ENCODE assay signal across 1 cellular context in the genomic region with DNA sequence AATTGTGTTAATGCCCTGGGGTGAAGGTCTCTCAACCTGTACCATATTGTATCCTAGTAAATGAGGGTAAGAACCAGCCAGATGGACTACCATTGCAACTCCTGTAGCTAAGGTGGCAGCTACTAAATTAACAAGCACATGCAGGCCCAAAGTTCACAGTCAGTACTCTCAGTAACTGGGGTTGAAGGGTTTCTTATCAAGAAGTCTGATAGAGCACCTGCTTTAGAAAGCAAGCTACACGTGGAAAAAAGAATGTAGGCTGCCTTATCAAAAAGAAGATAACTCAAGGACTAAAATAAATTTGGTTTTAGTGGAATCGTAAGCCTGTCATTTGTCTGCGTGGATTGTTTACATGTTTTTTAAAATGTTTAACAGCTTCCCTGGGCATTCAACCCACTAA.
TF ChIP-seq lines count a peak whose summit lies in the region.

No MANE protein-coding gene starts in this region.

TF ChIP-seq in K562, 482 proteins besides CTCF, POLR2A, EP300 and RAD21:
- TF ChIP-seq NFIX (CRISPR knock-in tag; IDR thresholded peaks at IDR 0.05; ENCODE audit: low read depth) (no peak), MNT (conservative IDR thresholded peaks at IDR 0.05) (peak; percentile 33 to 65; a peak in 1 of 4 replicates), DIDO1 (tag; IDR thresholded peaks at IDR 0.05; ENCODE audit: low read depth) (no peak), ARID1B (IDR thresholded peaks at IDR 0.05) (peak; percentile 43; the same call in 1 of the 2 replicates), TAL1 (IDR thresholded peaks at IDR 0.05) (peak; percentile 18; the same call in 1 of the 2 replicates), HNRNPLL (IDR thresholded peaks at IDR 0.05; ENCODE audit: low read depth, low read length, poor library complexity, severe bottlenecking) (no peak), MYNN (IDR thresholded peaks at IDR 0.05) (no peak), MYNN (CRISPR knock-in tag; IDR thresholded peaks at IDR 0.05) (no peak), SRF (CRISPR knock-in tag; IDR thresholded peaks at IDR 0.05) (no peak), MYC (IDR thresholded peaks at IDR 0.05; ENCODE audit: low read depth, low read length) (peak; percentile 56; the same call in 1 of the 2 replicates), MYC (CRISPR knock-in tag; IDR thresholded peaks at IDR 0.05; ENCODE audit: borderline replicate concordance, low read depth) (no peak), ZFX (CRISPR knock-in tag; IDR thresholded peaks at IDR 0.05) (peak; percentile 46), ZFP1 (CRISPR knock-in tag; IDR thresholded peaks at IDR 0.05) (no peak), ZNF707 (CRISPR knock-in tag; conservative IDR thresholded peaks at IDR 0.05) (no peak), CBFA2T3 (IDR thresholded peaks at IDR 0.05) (peak; percentile 73), TCF3 (CRISPR knock-in tag; IDR thresholded peaks at IDR 0.05) (peak; percentile 47), ADNP (tag; IDR thresholded peaks at IDR 0.05) (0 out of 2 replicates have a peak, but pooled peaks have one; percentile 24), NFXL1 (CRISPR knock-in tag; IDR thresholded peaks at IDR 0.05) (no peak), CCNT2 (IDR thresholded peaks at IDR 0.05; ENCODE audit: borderline replicate concordance, extremely low read depth, insufficient read length, low read depth, low read length) (no peak), MTF1 (CRISPR knock-in tag; IDR thresholded peaks at IDR 0.05; ENCODE audit: borderline replicate concordance) (no peak), GMEB1 (CRISPR knock-in tag; IDR thresholded peaks at IDR 0.05) (no peak), FOXJ3 (CRISPR knock-in tag; IDR thresholded peaks at IDR 0.05) (no peak), NFATC3 (IDR thresholded peaks at IDR 0.05) (no peak), HMBOX1 (IDR thresholded peaks at IDR 0.05) (peak; percentile 17; the same call in 1 of the 2 replicates), TGIF2 (CRISPR knock-in tag; IDR thresholded peaks at IDR 0.05) (no peak), DPF2 (IDR thresholded peaks at IDR 0.05) (peak; percentile 45), MEF2A (IDR thresholded peaks at IDR 0.05; ENCODE audit: control insufficient read depth, low read depth, low read length) (0 out of 2 replicates have a peak, but pooled peaks have one; percentile 49), TEAD4 (IDR thresholded peaks at IDR 0.05; ENCODE audit: low read length) (peak; percentile 61), TEAD4 (CRISPR knock-in tag; IDR thresholded peaks at IDR 0.05; ENCODE audit: borderline replicate concordance) (no peak), TOE1 (IDR thresholded peaks at IDR 0.05; ENCODE audit: borderline replicate concordance) (no peak), TOE1 (CRISPR knock-in tag; IDR thresholded peaks at IDR 0.05; ENCODE audit: borderline replicate concordance, low read depth) (no peak), BCL6 (CRISPR knock-in tag; IDR thresholded peaks at IDR 0.05) (no peak), BHLHE40 (IDR thresholded peaks at IDR 0.05; ENCODE audit: low read length) (peak; percentile 52; the same call in 1 of the 2 replicates), POLR2AphosphoS5 (IDR thresholded peaks at IDR 0.05; ENCODE audit: control insufficient read depth, insufficient read depth, low read depth, low read length) (no peak), ZC3H4 (CRISPR knock-in tag; IDR thresholded peaks at IDR 0.05; ENCODE audit: borderline replicate concordance) (no peak), ZNF609 (CRISPR knock-in tag; IDR thresholded peaks at IDR 0.05; ENCODE audit: borderline replicate concordance) (no peak)
- TF ChIP-seq, protein P1, sequence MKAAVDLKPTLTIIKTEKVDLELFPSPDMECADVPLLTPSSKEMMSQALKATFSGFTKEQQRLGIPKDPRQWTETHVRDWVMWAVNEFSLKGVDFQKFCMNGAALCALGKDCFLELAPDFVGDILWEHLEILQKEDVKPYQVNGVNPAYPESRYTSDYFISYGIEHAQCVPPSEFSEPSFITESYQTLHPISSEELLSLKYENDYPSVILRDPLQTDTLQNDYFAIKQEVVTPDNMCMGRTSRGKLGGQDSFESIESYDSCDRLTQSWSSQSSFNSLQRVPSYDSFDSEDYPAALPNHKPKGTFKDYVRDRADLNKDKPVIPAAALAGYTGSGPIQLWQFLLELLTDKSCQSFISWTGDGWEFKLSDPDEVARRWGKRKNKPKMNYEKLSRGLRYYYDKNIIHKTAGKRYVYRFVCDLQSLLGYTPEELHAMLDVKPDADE (conservative IDR thresholded peaks at IDR 0.05; ENCODE audit: control insufficient read depth, low read depth, low read length) = no peak
- TF ChIP-seq, protein P2, sequence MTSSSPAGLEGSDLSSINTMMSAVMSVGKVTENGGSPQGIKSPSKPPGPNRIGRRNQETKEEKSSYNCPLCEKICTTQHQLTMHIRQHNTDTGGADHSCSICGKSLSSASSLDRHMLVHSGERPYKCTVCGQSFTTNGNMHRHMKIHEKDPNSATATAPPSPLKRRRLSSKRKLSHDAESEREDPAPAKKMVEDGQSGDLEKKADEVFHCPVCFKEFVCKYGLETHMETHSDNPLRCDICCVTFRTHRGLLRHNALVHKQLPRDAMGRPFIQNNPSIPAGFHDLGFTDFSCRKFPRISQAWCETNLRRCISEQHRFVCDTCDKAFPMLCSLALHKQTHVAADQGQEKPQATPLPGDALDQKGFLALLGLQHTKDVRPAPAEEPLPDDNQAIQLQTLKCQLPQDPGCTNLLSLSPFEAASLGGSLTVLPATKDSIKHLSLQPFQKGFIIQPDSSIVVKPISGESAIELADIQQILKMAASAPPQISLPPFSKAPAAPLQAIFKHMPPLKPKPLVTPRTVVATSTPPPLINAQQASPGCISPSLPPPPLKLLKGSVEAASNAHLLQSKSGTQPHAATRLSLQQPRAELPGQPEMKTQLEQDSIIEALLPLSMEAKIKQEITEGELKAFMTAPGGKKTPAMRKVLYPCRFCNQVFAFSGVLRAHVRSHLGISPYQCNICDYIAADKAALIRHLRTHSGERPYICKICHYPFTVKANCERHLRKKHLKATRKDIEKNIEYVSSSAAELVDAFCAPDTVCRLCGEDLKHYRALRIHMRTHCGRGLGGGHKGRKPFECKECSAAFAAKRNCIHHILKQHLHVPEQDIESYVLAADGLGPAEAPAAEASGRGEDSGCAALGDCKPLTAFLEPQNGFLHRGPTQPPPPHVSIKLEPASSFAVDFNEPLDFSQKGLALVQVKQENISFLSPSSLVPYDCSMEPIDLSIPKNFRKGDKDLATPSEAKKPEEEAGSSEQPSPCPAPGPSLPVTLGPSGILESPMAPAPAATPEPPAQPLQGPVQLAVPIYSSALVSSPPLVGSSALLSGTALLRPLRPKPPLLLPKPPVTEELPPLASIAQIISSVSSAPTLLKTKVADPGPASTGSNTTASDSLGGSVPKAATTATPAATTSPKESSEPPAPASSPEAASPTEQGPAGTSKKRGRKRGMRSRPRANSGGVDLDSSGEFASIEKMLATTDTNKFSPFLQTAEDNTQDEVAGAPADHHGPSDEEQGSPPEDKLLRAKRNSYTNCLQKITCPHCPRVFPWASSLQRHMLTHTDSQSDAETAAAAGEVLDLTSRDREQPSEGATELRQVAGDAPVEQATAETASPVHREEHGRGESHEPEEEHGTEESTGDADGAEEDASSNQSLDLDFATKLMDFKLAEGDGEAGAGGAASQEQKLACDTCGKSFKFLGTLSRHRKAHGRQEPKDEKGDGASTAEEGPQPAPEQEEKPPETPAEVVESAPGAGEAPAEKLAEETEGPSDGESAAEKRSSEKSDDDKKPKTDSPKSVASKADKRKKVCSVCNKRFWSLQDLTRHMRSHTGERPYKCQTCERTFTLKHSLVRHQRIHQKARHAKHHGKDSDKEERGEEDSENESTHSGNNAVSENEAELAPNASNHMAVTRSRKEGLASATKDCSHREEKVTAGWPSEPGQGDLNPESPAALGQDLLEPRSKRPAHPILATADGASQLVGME (CRISPR knock-in tag; IDR thresholded peaks at IDR 0.05) = no peak
- TF ChIP-seq, protein P3, sequence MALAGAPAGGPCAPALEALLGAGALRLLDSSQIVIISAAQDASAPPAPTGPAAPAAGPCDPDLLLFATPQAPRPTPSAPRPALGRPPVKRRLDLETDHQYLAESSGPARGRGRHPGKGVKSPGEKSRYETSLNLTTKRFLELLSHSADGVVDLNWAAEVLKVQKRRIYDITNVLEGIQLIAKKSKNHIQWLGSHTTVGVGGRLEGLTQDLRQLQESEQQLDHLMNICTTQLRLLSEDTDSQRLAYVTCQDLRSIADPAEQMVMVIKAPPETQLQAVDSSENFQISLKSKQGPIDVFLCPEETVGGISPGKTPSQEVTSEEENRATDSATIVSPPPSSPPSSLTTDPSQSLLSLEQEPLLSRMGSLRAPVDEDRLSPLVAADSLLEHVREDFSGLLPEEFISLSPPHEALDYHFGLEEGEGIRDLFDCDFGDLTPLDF (CRISPR knock-in tag; IDR thresholded peaks at IDR 0.05) = no peak
- TF ChIP-seq, protein P4, sequence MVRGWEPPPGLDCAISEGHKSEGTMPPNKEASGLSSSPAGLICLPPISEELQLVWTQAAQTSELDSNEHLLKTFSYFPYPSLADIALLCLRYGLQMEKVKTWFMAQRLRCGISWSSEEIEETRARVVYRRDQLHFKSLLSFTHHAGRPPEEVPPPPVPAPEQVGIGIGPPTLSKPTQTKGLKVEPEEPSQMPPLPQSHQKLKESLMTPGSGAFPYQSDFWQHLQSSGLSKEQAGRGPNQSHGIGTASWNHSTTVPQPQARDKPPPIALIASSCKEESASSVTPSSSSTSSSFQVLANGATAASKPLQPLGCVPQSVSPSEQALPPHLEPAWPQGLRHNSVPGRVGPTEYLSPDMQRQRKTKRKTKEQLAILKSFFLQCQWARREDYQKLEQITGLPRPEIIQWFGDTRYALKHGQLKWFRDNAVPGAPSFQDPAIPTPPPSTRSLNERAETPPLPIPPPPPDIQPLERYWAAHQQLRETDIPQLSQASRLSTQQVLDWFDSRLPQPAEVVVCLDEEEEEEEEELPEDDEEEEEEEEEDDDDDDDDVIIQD (CRISPR knock-in tag; IDR thresholded peaks at IDR 0.05) = no peak
- TF ChIP-seq, protein P5, sequence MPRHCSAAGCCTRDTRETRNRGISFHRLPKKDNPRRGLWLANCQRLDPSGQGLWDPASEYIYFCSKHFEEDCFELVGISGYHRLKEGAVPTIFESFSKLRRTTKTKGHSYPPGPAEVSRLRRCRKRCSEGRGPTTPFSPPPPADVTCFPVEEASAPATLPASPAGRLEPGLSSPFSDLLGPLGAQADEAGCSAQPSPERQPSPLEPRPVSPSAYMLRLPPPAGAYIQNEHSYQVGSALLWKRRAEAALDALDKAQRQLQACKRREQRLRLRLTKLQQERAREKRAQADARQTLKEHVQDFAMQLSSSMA (CRISPR knock-in tag; IDR thresholded peaks at IDR 0.05) = no peak
TF ChIP-seq in K562: peak in this region for 13.
